ENCODE assay signal across 8 cellular contexts in the genomic region with DNA sequence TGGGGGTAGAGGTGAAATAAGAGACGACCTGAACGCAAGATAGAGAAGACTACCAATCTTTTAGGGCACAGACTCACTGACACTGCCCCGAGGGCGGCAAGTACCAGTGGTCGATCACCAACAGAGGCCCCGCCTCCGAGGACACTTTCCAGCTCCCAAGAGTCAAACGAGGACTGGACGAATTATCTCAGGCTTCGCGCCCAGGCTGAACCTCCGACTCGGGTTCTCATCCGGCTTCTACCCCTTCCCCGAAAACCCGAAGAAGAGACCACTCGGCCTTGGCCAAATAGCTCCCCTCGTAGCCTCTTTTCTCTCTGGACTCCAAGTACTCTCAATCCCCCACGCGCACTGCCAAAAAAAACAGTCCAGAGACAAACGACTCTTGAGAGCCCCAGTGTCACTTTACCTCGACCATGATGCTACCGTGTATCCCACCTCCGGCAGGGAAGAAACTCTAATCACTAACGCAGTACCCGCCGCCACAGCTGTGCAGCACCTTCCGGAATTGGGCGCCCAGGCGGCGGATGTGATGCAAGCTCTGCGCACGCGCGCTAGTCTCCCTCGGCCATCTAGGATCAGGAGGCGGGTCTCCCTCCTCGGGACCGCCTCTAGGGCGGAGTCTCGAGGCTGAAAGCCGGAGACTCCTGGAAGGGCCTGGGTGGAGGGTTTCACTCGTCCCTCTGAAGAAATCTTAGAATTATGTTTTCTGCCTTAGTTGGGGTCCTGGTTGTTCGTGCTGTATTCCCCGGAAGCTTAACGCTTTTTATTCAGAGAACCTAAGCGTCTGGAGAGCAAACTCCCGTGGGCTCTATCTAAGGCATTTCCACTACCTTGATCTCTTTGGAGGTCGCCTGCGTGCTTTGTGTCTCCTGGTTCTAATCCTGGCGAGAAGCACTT. TPM values are rescaled to one million over a fixed set of nuclear protein-coding genes. Genes with fewer than 3 reads are reported as not detected.
A peak's percentile ranks its signal among the peaks of the same experiment; 100 is the strongest.
DNase-seq lines count a peak whose midpoint lies in the region; ATAC-seq, FAIRE-seq and TF ChIP-seq lines count a peak whose summit lies in the region.

A gene (minus strand): TSS at position 507 of the 897 bp plus-strand sequence. CDS start 92 bp downstream, at position 415.

- H3K27ac ChIP-seq in OCI-LY3 (ENCODE audit: low read length) = peak within 1 kb of the TSS; percentile 23; the same call in 1 of the 2 replicates
- H3K27ac ChIP-seq in mesodermal cell (ENCODE audit: low read depth, low read length, severe bottlenecking) = peak within 1 kb of the TSS; percentile 58

- H3K4me3 ChIP-seq in OCI-LY3 (ENCODE audit: low read length) (peak within 1 kb of the TSS; percentile 86), mesodermal cell (ENCODE audit: extremely low read depth, insufficient read depth, low read length, poor library complexity, severe bottlenecking) (peak within 1 kb of the TSS; percentile 80)

- H3K4me1 ChIP-seq in OCI-LY3 (ENCODE audit: low read length) = peaks cover 29% of the 10 kb centered on the region
- no peaks in the 10 kb centered on the region for H3K4me1 ChIP-seq in mesodermal cell (ENCODE audit: control insufficient read depth, insufficient read depth, low read length, poor library complexity, severe bottlenecking)

- TF ChIP-seq CTCF in D721Med (IDR thresholded peaks at IDR 0.05; ENCODE audit: insufficient read depth, missing control alignments) = no peak
- no peak for TF ChIP-seq CTCF in OCI-LY3 (IDR thresholded peaks at IDR 0.05; ENCODE audit: low read depth, low read length)

- H3K9me3 ChIP-seq in OCI-LY3 (ENCODE audit: insufficient read depth, low read length) = no peaks in the 10 kb centered on the region
- H3K9me3 ChIP-seq in mesodermal cell (ENCODE audit: control insufficient read depth, low read length) = no peaks in the 10 kb centered on the region

- peak; percentile 97 for ATAC-seq in GM21515 (IDR thresholded peaks at IDR 0.05; ENCODE audit: unreplicated experiment)

- H3K79me2 ChIP-seq in OCI-LY3 (ENCODE audit: low read length) = peaks cover 28% of the 10 kb centered on the region

- DNase-seq in D721Med (ENCODE audit: insufficient read length, low spot score) (peak; percentile 54), HuH-7 (ENCODE audit: low spot score) (peak; percentile 75)
- DNase-seq in activated CD8-positive, alpha-beta memory T cell treated with anti-CD3 and anti-CD28 coated beads, Interleukin-2, amount 50 U/mL, for 48 hours = peak; percentile 96
- DNase-seq in stimulated activated CD8-positive, alpha-beta memory T cell treated with anti-CD3 and anti-CD28 coated beads, Interleukin-15, amount 100 ng/mL, for 4 hours (ENCODE audit: low read depth in 2 of 2) = peak; percentile 90

- FAIRE-seq in D721Med (lab: Jason Lieb, UNC) (no peak), endometrium (lab: Jason Lieb, UNC) (peak; percentile 95)

- peaks cover 11% of the 10 kb centered on the region for H4K20me1 ChIP-seq in OCI-LY3 (ENCODE audit: insufficient read depth, low read length)

- H2AFZ ChIP-seq in OCI-LY3 (ENCODE audit: low read depth, low read length) = peak within 1 kb of the TSS; percentile 92

- H3K36me3 ChIP-seq in OCI-LY3 (replicated peaks; ENCODE audit: low read depth, low read length) = peaks cover 24% of the 10 kb centered on the region
- H3K36me3 ChIP-seq in mesodermal cell (ENCODE audit: control insufficient read depth, insufficient read depth, low read length) = peaks cover 19% of the 10 kb centered on the region

- 6% methylated on average over 29 to 39 of the region's 51 CpGs for WGBS in mesodermal cell (ENCODE audit: insufficient coverage in 2 of 2), 2 experiments

- H3K4me2 ChIP-seq in OCI-LY3 (ENCODE audit: low read length) = peak within 1 kb of the TSS; percentile 96

- H3K27me3 ChIP-seq in OCI-LY3 (ENCODE audit: low read depth, low read length) = no peaks in the 10 kb centered on the region

- peak within 1 kb of the TSS; percentile 85 for H3K9ac ChIP-seq in OCI-LY3 (ENCODE audit: low read length)

RNA-seq across cellular contexts. Expression of the gene that starts here (rescaled TPM):
- 79.3 TPM for polyA plus RNA-seq in mesodermal cell (2013, experiment 1 of 2)
- polyA plus RNA-seq in mesodermal cell (2013, experiment 2 of 2) = 72.7 TPM

Comparison
In these comparisons a context has a peak if more than half of its experiments do, and no peak if none do; other contexts are left out.
1. Peak in every context shown above with its lines: DNase-seq, ATAC-seq, H3K4me3 ChIP-seq and H3K27ac ChIP-seq.